In the genomic region with DNA sequence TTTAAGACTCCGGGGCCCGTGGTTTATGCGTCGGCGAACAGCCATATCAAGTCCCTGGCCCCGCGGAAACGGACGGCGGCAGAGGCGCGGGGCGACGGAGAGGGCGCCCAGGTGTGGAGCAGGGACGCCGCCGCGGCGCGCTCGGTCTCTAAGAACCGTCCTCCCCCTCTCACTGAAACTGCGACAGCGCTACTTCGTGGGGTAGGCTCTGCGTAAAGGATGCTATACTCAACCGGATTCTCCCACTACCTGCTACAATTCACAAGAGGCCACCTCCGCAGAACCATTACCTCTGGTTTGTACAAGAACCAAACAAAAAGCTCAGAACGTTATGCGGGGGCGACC, we compare ENCODE assay signal across 7 cellular contexts. TPM values are rescaled to one million over a fixed set of nuclear protein-coding genes. Genes with fewer than 3 reads are reported as not detected.
DNase-seq lines count a peak whose midpoint lies in the region; ATAC-seq and TF ChIP-seq lines count a peak whose summit lies in the region.

No MANE protein-coding gene starts in this region.

- CTCF ChIA-PET in GM10248 (lab: Yijun Ruan, JAX), result interaction anchor here (1.1 to 2.5 kb wide), 4 partner anchors 12 to 96 kb away, joined by 3 to 9 read pairs (median 6); a partner anchor contains a TSS

- no peaks in the 10 kb centered on the region for H3K27me3 Mint-ChIP-seq in mesothelial cell of epicardium (ENCODE audit: low read depth)

- H3K4me3 ChIP-seq in ectodermal cell (ENCODE audit: insufficient read depth, low read depth, low read length), result peak overlapping the region; percentile 98
- H3K4me3 ChIP-seq in thoracic aorta, result peak overlapping the region; percentile 87

- no peaks in the 10 kb centered on the region for H3K9me3 Mint-ChIP-seq in mesothelial cell of epicardium

- peak overlapping the region; percentile 98 for H3K4me3 Mint-ChIP-seq in mesothelial cell of epicardium

- TF ChIP-seq CTCF in GM10248 (IDR thresholded peaks at IDR 0.05; ENCODE audit: control extremely low read depth, extremely low read depth, low read depth, missing control alignments) (no peak), mesothelial cell of epicardium (IDR thresholded peaks at IDR 0.05; ENCODE audit: unreplicated experiment) (no peak), thoracic aorta (IDR thresholded peaks at IDR 0.05) (no peak)

- ATAC-seq in GM21528 (IDR thresholded peaks at IDR 0.05; ENCODE audit: low FRiP score, unreplicated experiment) (peak; percentile 53), thoracic aorta (ENCODE audit: insufficient number of reproducible peaks, low FRiP score, low read depth) (no peak)

- WGBS in ectodermal cell, 2 experiments, result 1% methylated on average over 32 of the region's 32 CpGs

- peaks cover 18% of the 10 kb centered on the region for H3K4me1 Mint-ChIP-seq in mesothelial cell of epicardium

- peak overlapping the region; percentile 95 for H3K27ac Mint-ChIP-seq in mesothelial cell of epicardium

- H3K27me3 ChIP-seq in ectodermal cell (ENCODE audit: control insufficient read depth, insufficient read depth, low read length, poor library complexity, severe bottlenecking) (no peaks in the 10 kb centered on the region), thoracic aorta (replicated peaks; ENCODE audit: insufficient read depth) (no peaks in the 10 kb centered on the region)

- H3K27ac ChIP-seq in ectodermal cell (ENCODE audit: insufficient read depth, low read depth, low read length, poor library complexity, severe bottlenecking) (peak overlapping the region; percentile 36), thoracic aorta (peak overlapping the region; percentile 28 to 85)

- POLR2A ChIA-PET in GM10248 (lab: Yijun Ruan, JAX), result interaction anchor here (0.6 kb wide), 1 partner anchor 1714 kb away, joined by 3 read pairs; no protein-coding TSS in a partner anchor

- H3K9me3 ChIP-seq in ectodermal cell (ENCODE audit: control insufficient read depth, low read length), result no peaks in the 10 kb centered on the region
- H3K9me3 ChIP-seq in thoracic aorta, result no peaks in the 10 kb centered on the region

- DNase-seq in GM10248 (ENCODE audit: extremely low spot score), result peak; percentile 67
- DNase-seq in HuH-7.5 (ENCODE audit: low spot score), result peak; percentile 67
- peak; percentile 13 for DNase-seq in activated CD4-positive, CD25-positive, alpha-beta regulatory T cell treated with anti-CD3 and anti-CD28 coated beads, Interleukin-2, amount 50 U/mL, for 16 hours (ENCODE audit: low read depth, low spot score)
- DNase-seq in mesothelial cell of epicardium (ENCODE audit: low spot score in 2 of 2, unreplicated experiment in 2 of 2), result peak in 1 of 2 experiments; percentile 61
- no peak for DNase-seq in thoracic aorta (ENCODE audit: low spot score)

- H3K36me3 Mint-ChIP-seq in mesothelial cell of epicardium, result peaks cover 13% of the 10 kb centered on the region

- H3K4me1 ChIP-seq in ectodermal cell (ENCODE audit: control insufficient read depth, insufficient read depth, low read length) (no peaks in the 10 kb centered on the region), thoracic aorta (ENCODE audit: control insufficient read depth in 1 of 2, low read depth in 2 of 2) (peaks cover 5 to 42% of the 10 kb centered on the region in 2 donors)

- peaks cover 8% of the 10 kb centered on the region for H3K36me3 ChIP-seq in ectodermal cell (ENCODE audit: control insufficient read depth, insufficient read depth, low read length)
- H3K36me3 ChIP-seq in thoracic aorta, result peaks cover 1% of the 10 kb centered on the region

RNA-seq across cellular contexts. Expression of a gene that starts 0.4 kb away (rescaled TPM):
- 54.9 TPM for polyA plus RNA-seq in ectodermal cell (2013, experiment 1 of 4)
- polyA plus RNA-seq in ectodermal cell (2013, experiment 2 of 4), result 58.7 TPM
- polyA plus RNA-seq in ectodermal cell (2013, experiment 3 of 4), result 46.3 TPM
- polyA plus RNA-seq in ectodermal cell (2013, experiment 4 of 4), result 53.3 TPM
- 44.1 to 48.2 TPM (median 47.0 TPM) in 3 replicates for total RNA-seq in mesothelial cell of epicardium
- total RNA-seq in thoracic aorta, result 10 to 100 TPM; 46.2 to 54.2 TPM

RNA-seq across cellular contexts. Expression of a gene that starts 37.5 kb away (rescaled TPM):
- polyA plus RNA-seq in ectodermal cell (2013, experiment 1 of 4), result 65.0 TPM
- 70.2 TPM for polyA plus RNA-seq in ectodermal cell (2013, experiment 2 of 4)
- polyA plus RNA-seq in ectodermal cell (2013, experiment 3 of 4), result 49.5 TPM
- 55.6 TPM for polyA plus RNA-seq in ectodermal cell (2013, experiment 4 of 4)
- total RNA-seq in mesothelial cell of epicardium (145 to 149 TPM (median 146 TPM) in 3 replicates), thoracic aorta (100 to 1,000 TPM; 375 to 469 TPM)

RNA-seq across cellular contexts. Expression of a gene that starts 49.5 kb away (rescaled TPM):
- 86.4 TPM for polyA plus RNA-seq in ectodermal cell (2013, experiment 1 of 4)
- 84.0 TPM for polyA plus RNA-seq in ectodermal cell (2013, experiment 2 of 4)
- polyA plus RNA-seq in ectodermal cell (2013, experiment 3 of 4), result 69.3 TPM
- polyA plus RNA-seq in ectodermal cell (2013, experiment 4 of 4), result 73.5 TPM
- total RNA-seq in mesothelial cell of epicardium, result 131 to 139 TPM (median 139 TPM) in 3 replicates
- total RNA-seq in thoracic aorta, result 100 to 1,000 TPM in 1 of 2 donors, 10 to 100 TPM in 1; 91.9 to 104 TPM

RNA-seq across cellular contexts. Expression of a gene that starts 51.5 kb away (rescaled TPM):
- polyA plus RNA-seq in ectodermal cell (2013, experiment 1 of 4), result 90.1 TPM
- polyA plus RNA-seq in ectodermal cell (2013, experiment 2 of 4), result 83.7 TPM
- polyA plus RNA-seq in ectodermal cell (2013, experiment 3 of 4), result 82.6 TPM
- 82.3 TPM for polyA plus RNA-seq in ectodermal cell (2013, experiment 4 of 4)
- 131 to 133 TPM (median 131 TPM) in 3 replicates for total RNA-seq in mesothelial cell of epicardium
- 10 to 100 TPM; 66.5 to 87.7 TPM for total RNA-seq in thoracic aorta
